Comparison of ENCODE assay signal across 6 cellular contexts in the genomic region with DNA sequence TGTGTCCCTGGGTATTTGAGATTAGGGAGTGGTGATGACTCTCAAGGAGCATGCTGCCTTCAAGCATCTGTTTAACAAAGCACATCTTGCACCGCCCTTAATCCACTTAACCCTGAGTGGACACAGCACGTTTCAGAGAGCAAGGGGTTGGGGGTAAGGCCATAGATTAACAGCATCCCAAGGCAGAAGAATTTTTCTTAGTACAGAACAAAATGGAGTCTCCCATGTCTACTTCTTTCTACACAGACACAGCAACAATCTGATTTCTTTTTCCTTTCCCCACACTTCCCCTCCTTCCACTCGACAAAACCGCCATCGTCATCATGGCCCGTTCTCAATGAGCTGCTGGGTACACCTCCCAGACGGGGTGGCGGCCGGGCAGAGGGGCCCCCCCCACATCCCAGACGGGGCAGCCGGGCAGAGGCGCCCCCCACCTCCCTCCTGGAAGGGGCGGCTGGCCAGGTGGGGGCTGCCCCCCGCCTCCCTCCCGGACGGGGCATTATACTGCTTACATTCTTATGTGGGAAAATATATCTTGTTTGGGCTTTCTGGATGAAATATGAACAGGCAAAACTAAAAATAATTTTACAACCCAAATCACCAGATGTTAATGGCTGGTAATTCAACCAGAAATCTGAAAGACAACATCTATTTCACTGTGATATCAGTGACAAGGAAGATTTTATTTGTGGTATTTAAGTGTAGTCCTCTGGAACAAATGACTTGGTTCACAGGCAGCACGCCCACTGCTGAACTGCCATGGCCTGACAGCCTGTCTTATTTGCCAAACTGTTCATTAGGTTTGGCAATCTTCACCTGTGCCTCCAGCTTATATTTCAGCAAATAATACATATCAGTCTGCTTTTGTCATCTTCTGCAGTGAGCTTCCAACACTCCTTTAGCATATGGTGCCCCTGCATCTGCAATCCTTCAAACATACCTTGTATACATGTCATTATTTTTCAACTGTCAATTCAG. TPM values are rescaled to one million over a fixed set of nuclear protein-coding genes. Genes with fewer than 3 reads are reported as not detected.
"Had no signal": no experiment of that assay in that cellular context is flagged by ENCODE, and none has a peak within 500 bp of the region (broad histone marks: within the 10 kb centered on the region; RNA-seq: fewer than 3 reads in every experiment).

No MANE protein-coding gene starts in this region.

RNA-seq across cellular contexts. Expression of gene SYNPO2L, which starts 59.6 kb away (rescaled TPM):
- total RNA-seq: activated B cell treated with CpG ODN at 0.5 μM for 24 hours, ascending aorta, body of pancreas, bronchial epithelial cell, PC-3, SK-MEL-5 had no signal
